23 cellular contexts compared by ENCODE assay signal in genomic region chr13:20980420-20980819, GRCh38.
"Had no signal": no experiment of that assay in that cellular context is flagged by ENCODE, and none has a peak within 500 bp of the region (broad histone marks: within the 10 kb centered on the region; RNA-seq: fewer than 3 reads in every experiment).

No MANE protein-coding gene starts in this region.

- H3K27ac Mint-ChIP-seq: activated naive CD8-positive, alpha-beta T cell; nephron had no signal

- H3K27me3 Mint-ChIP-seq: activated naive CD8-positive, alpha-beta T cell had no signal

- H3K27ac ChIP-seq: colonic mucosa, gastroesophageal sphincter, hepatocyte, right lobe of liver, testis, transverse colon, VCaP had no signal

- FAIRE-seq: bronchial epithelial cell, endometrium had no signal

- H3K9me3 Mint-ChIP-seq: nephron had no signal

- H3K36me3 Mint-ChIP-seq: activated naive CD8-positive, alpha-beta T cell had no signal

- H3K4me1 Mint-ChIP-seq: nephron had no signal

- H3K27me3 ChIP-seq: colonic mucosa, gastroesophageal sphincter, hepatocyte, right lobe of liver, testis, transverse colon had no signal

- DNase-seq: activated CD4-positive, alpha-beta T cell treated with anti-CD3 and anti-CD28 coated beads for 4 hours; activated CD4-positive, alpha-beta T cell treated with anti-CD3 and anti-CD28 coated beads, Interleukin-2, amount 50 U/mL, for 4 hours; activated effector memory CD4-positive, alpha-beta T cell treated with Interleukin-2 at 50 U/mL for 16 hours; activated naive CD4-positive, alpha-beta T cell treated with Interleukin-2 at 50 U/mL for 16 hours; anterior cingulate cortex; cerebellar nuclear complex; colonic mucosa; effector CD8-positive, alpha-beta T cell; islet precursor cell; left ventricle myocardium inferior; right lobe of liver; stimulated activated CD4-positive, alpha-beta T cell treated with anti-CD3 and anti-CD28 coated beads, Interleukin-2, amount 100 ng/mL, for 48 hours; stimulated activated naive CD8-positive, alpha-beta T cell treated with anti-CD3 and anti-CD28 coated beads, Interleukin-15, Interleukin-2, amounts not matched to agents 100 U/mL and 50 U/mL, for 24 hours; testis; transverse colon had no signal

- ATAC-seq: gastroesophageal sphincter; right lobe of liver; stimulated activated naive CD8-positive, alpha-beta T cell treated with anti-CD3 and anti-CD28 coated beads, Interleukin-15, Interleukin-2, amounts not matched to agents 100 U/mL and 50 U/mL, for 24 hours had no signal

- H3K4me3 Mint-ChIP-seq: activated naive CD8-positive, alpha-beta T cell; nephron had no signal

- H3K4me3 ChIP-seq: colonic mucosa, gastroesophageal sphincter, hepatocyte, left ventricle myocardium inferior, lung, right lobe of liver, testis, transverse colon had no signal
